ENCODE assay signal across 8 cellular contexts in the genomic region with DNA sequence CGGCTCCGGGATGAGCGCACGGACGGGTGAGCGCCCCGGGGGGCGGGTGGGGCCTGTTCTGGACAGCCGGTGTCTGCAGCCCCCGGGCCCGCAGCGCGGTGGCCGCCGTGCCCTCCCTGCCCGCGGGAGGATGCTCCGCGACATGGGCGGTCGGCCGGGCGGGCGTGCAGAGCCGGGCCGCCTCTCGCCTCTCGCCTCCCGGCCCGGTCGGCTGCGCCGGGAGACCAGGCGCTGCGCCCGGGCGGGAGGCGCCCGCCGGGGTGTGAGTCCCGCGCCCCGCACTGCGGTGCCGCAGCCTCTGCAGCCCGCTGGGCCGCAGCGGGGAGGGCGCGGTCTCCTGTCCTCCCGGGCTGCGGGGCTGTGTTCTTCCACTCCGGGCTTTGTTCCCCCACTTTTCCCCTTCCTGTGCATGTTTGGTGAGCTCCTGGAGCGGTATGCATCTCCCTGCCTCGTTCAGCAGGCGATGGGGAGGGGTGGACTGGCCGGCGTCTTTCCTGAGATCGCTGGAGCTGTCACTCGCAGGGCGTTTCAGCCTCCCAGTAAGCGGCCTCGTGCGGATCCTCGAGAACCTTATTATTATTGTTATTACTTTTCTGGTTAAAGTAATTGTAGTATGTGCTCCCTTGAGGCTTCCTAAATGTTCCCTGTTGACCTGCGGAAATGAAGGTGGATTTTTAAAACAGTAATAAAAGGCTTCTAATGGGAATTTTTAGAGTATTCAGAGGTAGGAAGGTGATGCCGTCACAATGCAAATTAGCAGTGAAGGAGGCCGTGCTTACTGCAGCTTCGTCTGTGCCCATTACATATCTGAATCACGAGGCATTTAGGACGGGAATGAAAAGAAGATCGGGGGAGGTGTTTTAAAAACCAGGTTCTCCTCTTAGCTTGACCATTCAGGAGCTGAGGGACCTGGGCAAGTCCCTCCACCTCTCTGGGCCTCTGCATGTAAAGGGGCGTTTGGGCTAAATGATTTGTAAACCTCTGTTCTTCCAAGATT. TPM values are rescaled to one million over a fixed set of nuclear protein-coding genes. Genes with fewer than 3 reads are reported as not detected.
A peak's percentile ranks its signal among the peaks of the same experiment; 100 is the strongest.
DNase-seq lines count a peak whose midpoint lies in the region; TF ChIP-seq lines count a peak whose summit lies in the region.

No MANE protein-coding gene starts in this region.

- CTCF ChIA-PET in GM10248 (lab: Yijun Ruan, JAX), result interaction anchor here (0.7 to 1.8 kb wide), 4 partner anchors 23 to 102 kb away, joined by 3 to 6 read pairs (median 4); no protein-coding TSS in a partner anchor

- H3K27me3 ChIP-seq in HL-60 (ENCODE audit: insufficient read depth, poor library complexity, severe bottlenecking) (no peaks in the 10 kb centered on the region), muscle layer of duodenum (ENCODE audit: low read depth, low read length) (no peaks in the 10 kb centered on the region)

- no peak for TF ChIP-seq CTCF in GM20000 (IDR thresholded peaks at IDR 0.05; ENCODE audit: extremely low read depth, missing control alignments)
- TF ChIP-seq CTCF in HL-60 (IDR thresholded peaks at IDR 0.05; ENCODE audit: insufficient read depth, low read length), result no peak
- no peak for TF ChIP-seq CTCF in WI38 (IDR thresholded peaks at IDR 0.05; ENCODE audit: low read depth, low read length)
- TF ChIP-seq CTCF in GM10248 (IDR thresholded peaks at IDR 0.05; ENCODE audit: control extremely low read depth, extremely low read depth, low read depth, missing control alignments), result no peak

- H3K27ac ChIP-seq in HL-60 (replicated peaks) (peak overlapping the region; percentile 30), muscle layer of duodenum (ENCODE audit: low read length) (peak overlapping the region; percentile 52)

- no peak for TF ChIP-seq POLR2A in erythroblast (IDR thresholded peaks at IDR 0.05; ENCODE audit: low read length)

- H3K36me3 ChIP-seq in muscle layer of duodenum (ENCODE audit: control insufficient read depth in 1 of 2, insufficient read depth in 2 of 2, low read length in 2 of 2), result no peaks in the 10 kb centered on the region

- H3K9me3 ChIP-seq in muscle layer of duodenum (ENCODE audit: control insufficient read depth in 1 of 2, low read length in 2 of 2), result no peaks in the 10 kb centered on the region

- POLR2A ChIA-PET in GM10248 (lab: Yijun Ruan, JAX), result no interaction called here

- peak; percentile 81 for DNase-seq in Daoy (ENCODE audit: low read depth)
- DNase-seq in GM20000 (ENCODE audit: low spot score), result peak; percentile 56
- DNase-seq in HL-60 (ENCODE audit: low read depth in 1 of 2, low spot score in 1 of 2), result peak in 1 of 2 experiments; percentile 36
- DNase-seq in erythroblast (lab: John Stamatoyannopoulos, UW), result peak; percentile 47 to 61
- no peak for DNase-seq in NCI-H1930 (lab: John Stamatoyannopoulos, UW)
- DNase-seq in GM10248 (ENCODE audit: extremely low spot score), result no peak

- peak overlapping the region; percentile 78 for H3K4me3 ChIP-seq in HL-60 (replicated peaks; ENCODE audit: insufficient read depth, low read length)
- peak overlapping the region; percentile 66 for H3K4me3 ChIP-seq in WI38 (ENCODE audit: low read depth, low read length)
- peak overlapping the region; percentile 53 to 76 for H3K4me3 ChIP-seq in muscle layer of duodenum (ENCODE audit: low read depth in 1 of 2, low read length in 2 of 2)

- peaks cover 0 to 8% of the 10 kb centered on the region in 2 donors for H3K4me1 ChIP-seq in muscle layer of duodenum (ENCODE audit: control insufficient read depth in 1 of 2, insufficient read depth in 2 of 2, low read length in 2 of 2)

RNA-seq across cellular contexts. Expression of a gene that starts 0.6 kb away (rescaled TPM):
- 8.7 and 15.5 TPM in 2 replicates for total RNA-seq in Daoy (2014; rRNA removed; shearing (Covaris generic))

RNA-seq across cellular contexts. Expression of a gene that starts 14.5 kb away (rescaled TPM):
- total RNA-seq in Daoy (2014; rRNA removed; shearing (Covaris generic)), result 60.3 and 61.0 TPM in 2 replicates

Comparison
In these comparisons a context has a peak if more than half of its experiments do, and no peak if none do; other contexts are left out.
1. DNase-seq: peak in Daoy (single experiment), GM20000 (single experiment) and erythroblast (2 of 2); none in NCI-H1930 (0 of 2) and GM10248 (single experiment).
2. Peak in every context shown above with its lines, with median percentiles within 50 percentile points of each other: H3K4me3 ChIP-seq.